1 cellular context compared by ENCODE assay signal in the genomic region with DNA sequence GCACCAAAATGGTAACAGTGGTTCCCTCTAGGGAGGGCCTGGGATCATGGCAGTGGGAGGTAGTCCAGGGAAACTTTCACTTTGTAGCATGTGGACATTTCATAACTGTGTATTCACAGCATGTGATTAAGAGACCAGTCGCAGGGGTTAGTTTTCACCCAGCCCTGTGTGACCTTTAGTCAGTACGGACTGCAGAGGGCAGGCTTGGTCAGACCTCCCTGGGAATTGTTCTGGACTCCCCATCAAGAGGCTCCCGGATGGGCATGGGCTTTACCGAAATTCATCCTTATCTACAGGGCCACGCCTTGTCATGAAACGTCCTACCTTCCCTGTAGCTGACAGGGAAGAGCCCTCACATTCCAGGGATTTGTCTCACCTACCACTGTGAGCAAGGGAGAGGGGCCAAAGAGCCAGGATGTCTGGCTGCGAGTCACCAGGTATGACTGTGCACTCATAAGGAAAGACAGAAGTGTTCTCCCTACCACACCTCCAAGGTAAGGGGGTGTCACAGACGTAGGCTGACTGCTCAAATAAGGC.
TF ChIP-seq lines count a peak whose summit lies in the region.

No MANE protein-coding gene starts in this region.

TF ChIP-seq in A549, 52 proteins besides CTCF, POLR2A, EP300 and RAD21 (continued from another document):
- TF ChIP-seq, protein P1, sequence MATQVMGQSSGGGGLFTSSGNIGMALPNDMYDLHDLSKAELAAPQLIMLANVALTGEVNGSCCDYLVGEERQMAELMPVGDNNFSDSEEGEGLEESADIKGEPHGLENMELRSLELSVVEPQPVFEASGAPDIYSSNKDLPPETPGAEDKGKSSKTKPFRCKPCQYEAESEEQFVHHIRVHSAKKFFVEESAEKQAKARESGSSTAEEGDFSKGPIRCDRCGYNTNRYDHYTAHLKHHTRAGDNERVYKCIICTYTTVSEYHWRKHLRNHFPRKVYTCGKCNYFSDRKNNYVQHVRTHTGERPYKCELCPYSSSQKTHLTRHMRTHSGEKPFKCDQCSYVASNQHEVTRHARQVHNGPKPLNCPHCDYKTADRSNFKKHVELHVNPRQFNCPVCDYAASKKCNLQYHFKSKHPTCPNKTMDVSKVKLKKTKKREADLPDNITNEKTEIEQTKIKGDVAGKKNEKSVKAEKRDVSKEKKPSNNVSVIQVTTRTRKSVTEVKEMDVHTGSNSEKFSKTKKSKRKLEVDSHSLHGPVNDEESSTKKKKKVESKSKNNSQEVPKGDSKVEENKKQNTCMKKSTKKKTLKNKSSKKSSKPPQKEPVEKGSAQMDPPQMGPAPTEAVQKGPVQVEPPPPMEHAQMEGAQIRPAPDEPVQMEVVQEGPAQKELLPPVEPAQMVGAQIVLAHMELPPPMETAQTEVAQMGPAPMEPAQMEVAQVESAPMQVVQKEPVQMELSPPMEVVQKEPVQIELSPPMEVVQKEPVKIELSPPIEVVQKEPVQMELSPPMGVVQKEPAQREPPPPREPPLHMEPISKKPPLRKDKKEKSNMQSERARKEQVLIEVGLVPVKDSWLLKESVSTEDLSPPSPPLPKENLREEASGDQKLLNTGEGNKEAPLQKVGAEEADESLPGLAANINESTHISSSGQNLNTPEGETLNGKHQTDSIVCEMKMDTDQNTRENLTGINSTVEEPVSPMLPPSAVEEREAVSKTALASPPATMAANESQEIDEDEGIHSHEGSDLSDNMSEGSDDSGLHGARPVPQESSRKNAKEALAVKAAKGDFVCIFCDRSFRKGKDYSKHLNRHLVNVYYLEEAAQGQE (IDR thresholded peaks at IDR 0.05): no peak
- TF ChIP-seq FOSL2 (IDR thresholded peaks at IDR 0.05) (no peak), FOSL2 (CRISPR knock-in tag; IDR thresholded peaks at IDR 0.05) (peak; percentile 44), KDM1A (IDR thresholded peaks at IDR 0.05; ENCODE audit: low read depth) (no peak)
